In the genomic region with DNA sequence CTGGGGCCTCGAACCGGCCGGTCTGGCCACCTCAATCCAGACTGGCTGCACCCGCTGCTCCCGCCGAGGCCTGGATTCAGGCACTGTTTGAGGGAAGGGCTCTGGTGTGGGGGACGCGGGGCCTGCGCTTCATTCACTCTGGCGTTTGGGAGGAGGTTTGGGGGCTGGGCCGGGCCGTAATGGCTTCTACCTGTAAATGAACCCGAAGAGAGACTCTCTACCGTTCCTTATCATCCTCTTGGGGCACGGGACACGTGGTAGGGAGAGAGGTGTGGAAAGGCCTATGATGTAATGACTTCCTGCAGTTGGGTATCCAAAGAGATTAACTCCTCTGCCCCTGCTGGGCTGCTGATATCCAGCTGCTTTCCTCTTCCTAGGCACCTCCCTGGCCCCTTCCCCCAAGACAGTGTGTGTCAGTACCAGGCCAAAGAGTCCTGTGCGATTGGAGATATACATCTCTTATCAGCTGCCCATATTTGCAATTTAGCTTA, we compare ENCODE assay signal across 8 cellular contexts. TPM values are rescaled to one million over a fixed set of nuclear protein-coding genes. Genes with fewer than 3 reads are reported as not detected.
A peak's percentile ranks its signal among the peaks of the same experiment; 100 is the strongest.
DNase-seq lines count a peak whose midpoint lies in the region; ATAC-seq, FAIRE-seq and TF ChIP-seq lines count a peak whose summit lies in the region.

No MANE protein-coding gene starts in this region.

- DNase-seq in Caki2 (ENCODE audit: low read depth) (peak; percentile 76), SW 1271 (lab: John Stamatoyannopoulos, UW) (peak; percentile 16 to 71), endothelial cell of umbilical vein (ENCODE audit: low read depth, low spot score) (peak; percentile 76), medulla oblongata (ENCODE audit: extremely low spot score) (peak; percentile 79), thyroid gland (peak; percentile 48 to 60)

- BruUV-seq in endothelial cell of umbilical vein (replicated peaks; lab: Mats Ljungman, UMichigan), result TSS peak; percentile 9

- TF ChIP-seq POLR2A in endothelial cell of umbilical vein (IDR thresholded peaks at IDR 0.05; ENCODE audit: low read depth, low read length), result peak; percentile 24
- peak in 1 of 2 donors; percentile 50 for TF ChIP-seq POLR2A in thyroid gland (IDR thresholded peaks at IDR 0.05)

- H3K27ac ChIP-seq in endothelial cell of umbilical vein (ENCODE audit: insufficient read depth, low read depth, low read length), result peak overlapping the region; percentile 28
- peak overlapping the region; percentile 70 to 100 (median 99) for H3K27ac ChIP-seq in thyroid gland

- peak overlapping the region; percentile 35 for H3K4me2 ChIP-seq in endothelial cell of umbilical vein (ENCODE audit: insufficient read depth, low read length)

- peaks cover 16% of the 10 kb centered on the region for H3K79me2 ChIP-seq in endothelial cell of umbilical vein (ENCODE audit: control insufficient read depth, insufficient read depth, low read length)

- H3K9me1 ChIP-seq in endothelial cell of umbilical vein (replicated peaks; ENCODE audit: control insufficient read depth, extremely low read depth, insufficient read depth, low read length), result no peaks in the 10 kb centered on the region

- no peaks in the 10 kb centered on the region for H3K27me3 ChIP-seq in endothelial cell of umbilical vein (ENCODE audit: control insufficient read depth in 2 of 2, insufficient read depth in 2 of 2, low read length in 2 of 2)
- H3K27me3 ChIP-seq in thyroid gland, result no peaks in the 10 kb centered on the region

- intact Hi-C loops in endothelial cell of umbilical vein (cut with micrococcal nuclease) (loop anchor here (2.0 to 10.0 kb wide), 2 partner anchors 446 to 1622 kb away; a partner anchor contains a TSS), thyroid gland (cut with DNase I) (loop anchor here (5.0 to 10.0 kb wide), 2 partner anchors 102 to 220 kb away; no protein-coding TSS in a partner anchor)

- 23 to 34% methylated on average over 10 to 12 of the region's 17 CpGs for WGBS in thyroid gland, 2 donors

- no peak overlapping the region for H3K9ac ChIP-seq in endothelial cell of umbilical vein (replicated peaks; ENCODE audit: extremely low read depth, insufficient read depth, low read length)

- peak overlapping the region in 2 of 3 experiments; percentile 41 to 61 for H3K4me3 ChIP-seq in endothelial cell of umbilical vein (replicated peaks in 1 of 3; ENCODE audit: insufficient read depth in 1 of 3, low read depth in 1 of 3, low read length in 3 of 3)
- H3K4me3 ChIP-seq in thyroid gland (replicated peaks in 1 of 3), result peak overlapping the region; percentile 60 to 96 (median 77)

- no peaks in the 10 kb centered on the region for H3K27me3 Mint-ChIP-seq in IgD-negative memory B cell

- in situ Hi-C loops in Caki2 (cut with HindIII; ENCODE audit: low pct_unique_long_range_greater_than_20kb, low sequenced_read_pairs), result no loop called here

- TF ChIP-seq CTCF in endothelial cell of umbilical vein (IDR thresholded peaks at IDR 0.05; ENCODE audit: extremely low read depth in 1 of 2, insufficient read depth in 1 of 2, low read depth in 1 of 2, low read length in 2 of 2) (peak in 1 of 2 donors; percentile 2), thyroid gland (IDR thresholded peaks at IDR 0.05) (no peak)

- H3K4me1 Mint-ChIP-seq in IgD-negative memory B cell, result peaks cover 30 to 48% (median 37%) of the 10 kb centered on the region in 3 donors

- no peaks in the 10 kb centered on the region for H3K36me3 Mint-ChIP-seq in IgD-negative memory B cell

- peaks cover 46% of the 10 kb centered on the region for H3K4me1 ChIP-seq in endothelial cell of umbilical vein (ENCODE audit: control insufficient read depth, extremely low read depth, insufficient read depth, low read length)
- peaks cover 41 to 46% of the 10 kb centered on the region in 2 donors for H3K4me1 ChIP-seq in thyroid gland

- H3K27ac Mint-ChIP-seq in IgD-negative memory B cell, result peak overlapping the region; percentile 27 to 97 (median 75)

- POLR2A ChIA-PET in endothelial cell of umbilical vein (lab: Charles Lee), result no interaction called here

- H3K36me3 ChIP-seq in endothelial cell of umbilical vein (ENCODE audit: control insufficient read depth in 2 of 2, extremely low read depth in 1 of 2, insufficient read depth in 2 of 2, low read length in 2 of 2) (peaks cover 0 to 2% of the 10 kb centered on the region in 2 experiments), thyroid gland (peaks cover 6 to 12% of the 10 kb centered on the region in 2 donors)

- ATAC-seq in GM21717 (IDR thresholded peaks at IDR 0.05; ENCODE audit: unreplicated experiment) (no peak), HG03520 (IDR thresholded peaks at IDR 0.05; ENCODE audit: unreplicated experiment) (no peak)

- peak; percentile 81 for FAIRE-seq in endothelial cell of umbilical vein (lab: Jason Lieb, UNC)

- no peaks in the 10 kb centered on the region for H4K20me1 ChIP-seq in endothelial cell of umbilical vein (replicated peaks; ENCODE audit: control insufficient read depth, extremely low read depth, insufficient read depth, low read length)

- dilution Hi-C loops in endothelial cell of umbilical vein (cut with MboI; ENCODE audit: extremely low pct_ligation_motif_present, low sequenced_read_pairs), result no loop called here

- CTCF ChIA-PET in endothelial cell of umbilical vein (lab: Charles Lee), result interaction anchor here (0.7 to 3.2 kb wide), 7 partner anchors 8 to 510 kb away, joined by 3 to 14 read pairs (median 3); no protein-coding TSS in a partner anchor

- H3K9me3 Mint-ChIP-seq in IgD-negative memory B cell, result no peaks in the 10 kb centered on the region

- H2AFZ ChIP-seq in endothelial cell of umbilical vein (ENCODE audit: low read depth, low read length), result no peak overlapping the region

- H3K9me3 ChIP-seq in endothelial cell of umbilical vein (replicated peaks; ENCODE audit: control insufficient read depth, insufficient read depth, low read length) (no peaks in the 10 kb centered on the region), thyroid gland (no peaks in the 10 kb centered on the region)

- peak overlapping the region; percentile 63 to 90 (median 78) for H3K4me3 Mint-ChIP-seq in IgD-negative memory B cell

TF ChIP-seq in endothelial cell of umbilical vein, 7 proteins besides CTCF, POLR2A, EP300 and RAD21:
- TF ChIP-seq, protein P1, sequence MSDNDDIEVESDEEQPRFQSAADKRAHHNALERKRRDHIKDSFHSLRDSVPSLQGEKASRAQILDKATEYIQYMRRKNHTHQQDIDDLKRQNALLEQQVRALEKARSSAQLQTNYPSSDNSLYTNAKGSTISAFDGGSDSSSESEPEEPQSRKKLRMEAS (IDR thresholded peaks at IDR 0.05; ENCODE audit: insufficient read depth, insufficient read length), result peak; percentile 85
- TF ChIP-seq EZH2 (IDR thresholded peaks at IDR 0.05; ENCODE audit: borderline replicate concordance, low read depth, low read length, severe bottlenecking), result no peak
- no peak for TF ChIP-seq JUN (IDR thresholded peaks at IDR 0.05; ENCODE audit: borderline replicate concordance, insufficient read depth, insufficient read length, low read depth)
- peak; percentile 69 for TF ChIP-seq GATA2 (IDR thresholded peaks at IDR 0.05; ENCODE audit: insufficient read depth, insufficient read length, low read depth, low read length)
- no peak for TF ChIP-seq FOS (IDR thresholded peaks at IDR 0.05; ENCODE audit: borderline replicate concordance, insufficient read depth, low read length)
- peak; percentile 30 for TF ChIP-seq POLR2AphosphoS5 (IDR thresholded peaks at IDR 0.05; ENCODE audit: insufficient read depth, low read depth, low read length)
- peak; percentile 7 for TF ChIP-seq MYC (IDR thresholded peaks at IDR 0.05; ENCODE audit: low read depth, low read length)

RNA-seq across cellular contexts. Expression of a gene that starts 1.8 kb away (rescaled TPM):
- total RNA-seq in Caki2 (2014; rRNA removed; shearing (Covaris generic); ENCODE audit: low replicate concordance), result 8.8 and 10.0 TPM in 2 replicates
- polyA plus RNA-seq in IgD-negative memory B cell (15.5 TPM), endothelial cell of umbilical vein (13.6 and 14.4 TPM in 2 replicates)
- total RNA-seq in endothelial cell of umbilical vein (15.7 and 16.9 TPM in 2 replicates), thyroid gland (100 to 1,000 TPM in 1 of 4 donors, 10 to 100 TPM in 3; 61.8 to 103 (median 76.8) TPM)
- polyA plus RNA-seq in endothelial cell of umbilical vein (2011; cell fraction: cytosol; rRNA removed), result 9.0 and 10.2 TPM in 2 replicates
- 9.9 and 13.5 TPM in 2 replicates for polyA plus RNA-seq in endothelial cell of umbilical vein (2011; cell fraction: nucleus; rRNA removed)
- polyA plus RNA-seq in endothelial cell of umbilical vein (2012), result 9.1 and 10.3 TPM in 2 replicates
- 48.0 and 60.3 TPM in 2 replicates for polyA minus RNA-seq in endothelial cell of umbilical vein
- 23.9 TPM for polyA minus RNA-seq in endothelial cell of umbilical vein (2011; cell fraction: cytosol; rRNA and poly(A)+ RNA removed)
- 26.5 and 28.2 TPM in 2 replicates for polyA minus RNA-seq in endothelial cell of umbilical vein (2011; cell fraction: nucleus; rRNA and poly(A)+ RNA removed)
